20 cellular contexts compared by ENCODE assay signal in genomic region chr1:226668173-226668560, GRCh38.
DNase-seq lines count a peak whose midpoint lies in the region; TF ChIP-seq lines count a peak whose summit lies in the region.
"Had no signal": no experiment of that assay in that cellular context is flagged by ENCODE, and none has a peak within 500 bp of the region (broad histone marks: within the 10 kb centered on the region; RNA-seq: fewer than 3 reads in every experiment).

No MANE protein-coding gene starts in this region.

- H3K36me3 Mint-ChIP-seq in activated CD4-positive, alpha-beta memory T cell treated with anti-CD3 and anti-CD28 coated beads for 36 hours = peaks cover 13% of the 10 kb centered on the region
- peaks cover 35% of the 10 kb centered on the region for H3K36me3 Mint-ChIP-seq in activated CD4-positive, alpha-beta memory T cell treated with anti-CD3 and anti-CD28 coated beads, Interleukin-2, amount 10 ng/mL, durations not matched to agents 7 days and 5 days (ENCODE audit: low read depth)
- H3K36me3 Mint-ChIP-seq in brain = no peaks in the 10 kb centered on the region
- H3K36me3 Mint-ChIP-seq: mesothelial cell of epicardium had no signal

- TF ChIP-seq EP300 in stomach (IDR thresholded peaks at IDR 0.05) = no peak

- no peaks in the 10 kb centered on the region for H4K20me1 ChIP-seq in DOHH2 (ENCODE audit: control insufficient read depth, insufficient read depth, low read depth, low read length)

- peaks cover 90% of the 10 kb centered on the region for H3K4me1 Mint-ChIP-seq in activated CD4-positive, alpha-beta memory T cell treated with anti-CD3 and anti-CD28 coated beads for 36 hours (ENCODE audit: low read depth)
- H3K4me1 Mint-ChIP-seq in activated CD4-positive, alpha-beta memory T cell treated with anti-CD3 and anti-CD28 coated beads, Interleukin-2, amount 10 ng/mL, durations not matched to agents 7 days and 5 days = peaks cover 57% of the 10 kb centered on the region
- H3K4me1 Mint-ChIP-seq in brain = peaks cover 72% of the 10 kb centered on the region

- H3F3A ChIP-seq in DOHH2 (ENCODE audit: control insufficient read depth, insufficient read depth) = peaks cover 48% of the 10 kb centered on the region

- TF ChIP-seq POLR2A in stomach (IDR thresholded peaks at IDR 0.05) = no peak

- no peak for DNase-seq in activated CD4-positive, alpha-beta memory T cell treated with anti-CD3 and anti-CD28 coated beads for 36 hours
- no peak for DNase-seq in activated CD4-positive, alpha-beta memory T cell treated with anti-CD3 and anti-CD28 coated beads, Interleukin-2, amount 10 ng/mL, durations not matched to agents 7 days and 5 days
- no peak for DNase-seq in stimulated activated CD8-positive, alpha-beta memory T cell treated with anti-CD3 and anti-CD28 coated beads, Interleukin-4, amount 100 ng/mL, for 48 hours
- no peak for DNase-seq in stomach
- no peak for DNase-seq in effector memory CD4-positive, alpha-beta T cell
- DNase-seq: 8988T; activated CD8-positive, alpha-beta memory T cell treated with anti-CD3 and anti-CD28 coated beads, Interleukin-2, amount 10 ng/mL, durations not matched to agents 7 days and 5 days; activated effector memory CD4-positive, alpha-beta T cell treated with anti-CD3 and anti-CD28 coated beads, Interleukin-2, amount 50 U/mL, for 16 hours; Calu3; central memory CD4-positive, alpha-beta T cell; left lung; NCI-H187 treated with DMSO at 0.1 percent for 48 hours; NCI-H748 treated with DMSO at 0.1 percent for 48 hours; OCI-M1; SHP77; thyroid gland had no signal

- H3K9me3 ChIP-seq in DOHH2 (ENCODE audit: control insufficient read depth, insufficient read depth, low read length) (no peaks in the 10 kb centered on the region), stomach (no peaks in the 10 kb centered on the region)
- H3K9me3 ChIP-seq in effector memory CD4-positive, alpha-beta T cell (ENCODE audit: control insufficient read depth, low read length) = no peaks in the 10 kb centered on the region
- H3K9me3 ChIP-seq: left lung, thyroid gland had no signal

- H3K27ac ChIP-seq in DOHH2 (ENCODE audit: low read depth, low read length) (no peak overlapping the region), rectal smooth muscle tissue (ENCODE audit: low read depth, low read length) (peak overlapping the region; percentile 66), stomach (peak overlapping the region in 2 of 5 donors; percentile 39 to 46)
- no peak overlapping the region for H3K27ac ChIP-seq in effector memory CD4-positive, alpha-beta T cell (ENCODE audit: insufficient read depth, low read length, poor library complexity, severe bottlenecking)
- H3K27ac ChIP-seq: thyroid gland had no signal

- TF ChIP-seq CTCF in DOHH2 (IDR thresholded peaks at IDR 0.05; ENCODE audit: low read depth, low read length, poor library complexity, severe bottlenecking) (no peak), brain (conservative IDR thresholded peaks at IDR 0.05) (no peak), stomach (IDR thresholded peaks at IDR 0.05) (no peak)

- peaks cover 97% of the 10 kb centered on the region for H3K79me2 ChIP-seq in DOHH2 (ENCODE audit: control insufficient read depth, low read length)

- H3K9ac ChIP-seq in rectal smooth muscle tissue (ENCODE audit: low read length) = no peak overlapping the region

- POLR2A ChIA-PET in activated CD4-positive, alpha-beta memory T cell treated with anti-CD3 and anti-CD28 coated beads for 36 hours (lab: Charles Lee) = interaction anchor here (1.1 to 1.4 kb wide), 5 partner anchors 11 to 62 kb away, joined by 3 to 7 read pairs (median 3); no protein-coding TSS in a partner anchor
- POLR2A ChIA-PET in activated CD4-positive, alpha-beta memory T cell treated with anti-CD3 and anti-CD28 coated beads, Interleukin-2, amount 10 ng/mL, durations not matched to agents 7 days and 5 days (lab: Charles Lee) = interaction anchor here (0.7 to 1.1 kb wide), 4 partner anchors 14 to 56 kb away, joined by 3 to 4 read pairs (median 3); no protein-coding TSS in a partner anchor

- H3K27ac Mint-ChIP-seq in activated CD4-positive, alpha-beta memory T cell treated with anti-CD3 and anti-CD28 coated beads for 36 hours = peak overlapping the region; percentile 26
- no peak overlapping the region for H3K27ac Mint-ChIP-seq in activated CD4-positive, alpha-beta memory T cell treated with anti-CD3 and anti-CD28 coated beads, Interleukin-2, amount 10 ng/mL, durations not matched to agents 7 days and 5 days
- peak overlapping the region in 4 of 5 experiments; percentile 18 to 92 (median 25) for H3K27ac Mint-ChIP-seq in brain
- H3K27ac Mint-ChIP-seq: activated CD8-positive, alpha-beta memory T cell treated with anti-CD3 and anti-CD28 coated beads, Interleukin-2, amount 10 ng/mL, durations not matched to agents 7 days and 5 days; mesothelial cell of epicardium had no signal

- WGBS in stomach, 5 donors = 78 to 90% (median 87%) methylated on average over 5 of the region's 5 CpGs

- H3K4me3 Mint-ChIP-seq in activated CD4-positive, alpha-beta memory T cell treated with anti-CD3 and anti-CD28 coated beads for 36 hours = no peak overlapping the region
- no peak overlapping the region for H3K4me3 Mint-ChIP-seq in activated CD4-positive, alpha-beta memory T cell treated with anti-CD3 and anti-CD28 coated beads, Interleukin-2, amount 10 ng/mL, durations not matched to agents 7 days and 5 days
- peak overlapping the region in 1 of 5 experiments; percentile 35 for H3K4me3 Mint-ChIP-seq in brain
- H3K4me3 Mint-ChIP-seq: activated CD8-positive, alpha-beta memory T cell treated with anti-CD3 and anti-CD28 coated beads, Interleukin-2, amount 10 ng/mL, durations not matched to agents 7 days and 5 days; mesothelial cell of epicardium had no signal

- peaks cover 69% of the 10 kb centered on the region for H3K36me3 ChIP-seq in DOHH2 (ENCODE audit: control insufficient read depth, low read length)
- H3K36me3 ChIP-seq in rectal smooth muscle tissue (ENCODE audit: control insufficient read depth, insufficient read depth, low read length) = peaks cover 10% of the 10 kb centered on the region
- peaks cover 0 to 7% (median 0%) of the 10 kb centered on the region in 4 donors for H3K36me3 ChIP-seq in stomach
- H3K36me3 ChIP-seq in effector memory CD4-positive, alpha-beta T cell (ENCODE audit: control insufficient read depth, insufficient read depth, low read length) = peaks cover 18% of the 10 kb centered on the region
- H3K36me3 ChIP-seq: left lung, thyroid gland had no signal

- H3K27me3 Mint-ChIP-seq in activated CD4-positive, alpha-beta memory T cell treated with anti-CD3 and anti-CD28 coated beads for 36 hours = no peaks in the 10 kb centered on the region
- no peaks in the 10 kb centered on the region for H3K27me3 Mint-ChIP-seq in activated CD4-positive, alpha-beta memory T cell treated with anti-CD3 and anti-CD28 coated beads, Interleukin-2, amount 10 ng/mL, durations not matched to agents 7 days and 5 days
- H3K27me3 Mint-ChIP-seq in brain = peaks cover 6% of the 10 kb centered on the region
- H3K27me3 Mint-ChIP-seq: activated CD8-positive, alpha-beta memory T cell treated with anti-CD3 and anti-CD28 coated beads, Interleukin-2, amount 10 ng/mL, durations not matched to agents 7 days and 5 days had no signal

- CTCF ChIA-PET in activated CD4-positive, alpha-beta memory T cell treated with anti-CD3 and anti-CD28 coated beads for 36 hours (lab: Charles Lee) = interaction anchor here (0.8 to 1.4 kb wide), 5 partner anchors 20 to 260 kb away, joined by 3 to 5 read pairs (median 4); partner anchors contain the start of gene PARP1
- CTCF ChIA-PET in activated CD4-positive, alpha-beta memory T cell treated with anti-CD3 and anti-CD28 coated beads, Interleukin-2, amount 10 ng/mL, durations not matched to agents 7 days and 5 days (lab: Charles Lee) = interaction anchor here (1.1 to 1.2 kb wide), 3 partner anchors 8 to 33 kb away, joined by 3 to 5 read pairs (median 3); no protein-coding TSS in a partner anchor

- peak overlapping the region; percentile 77 for H3K4me2 ChIP-seq in DOHH2 (ENCODE audit: low read length)

- H3K9me2 ChIP-seq in DOHH2 (replicated peaks; ENCODE audit: control insufficient read depth, low read length) = no peaks in the 10 kb centered on the region

- H3K4me1 ChIP-seq in DOHH2 (ENCODE audit: control insufficient read depth, low read length) (peaks cover 100% of the 10 kb centered on the region), rectal smooth muscle tissue (ENCODE audit: control insufficient read depth, insufficient read depth, low read length) (peaks cover 55% of the 10 kb centered on the region), stomach (peaks cover 27 to 86% (median 35%) of the 10 kb centered on the region in 4 donors)
- peaks cover 61% of the 10 kb centered on the region for H3K4me1 ChIP-seq in effector memory CD4-positive, alpha-beta T cell (ENCODE audit: control insufficient read depth, insufficient read depth, low read length, poor library complexity, severe bottlenecking)

- intact Hi-C loops in activated CD4-positive, alpha-beta memory T cell treated with anti-CD3 and anti-CD28 coated beads for 36 hours (cut with micrococcal nuclease) = no loop called here
- intact Hi-C loops in stomach (cut with DNase I; ENCODE audit: low total_unique reads) = no loop called here

- H3K4me3 ChIP-seq in DOHH2 (ENCODE audit: low read length) = peak overlapping the region; percentile 64
- no peak overlapping the region for H3K4me3 ChIP-seq in rectal smooth muscle tissue (ENCODE audit: low read length)
- no peak overlapping the region for H3K4me3 ChIP-seq in stomach
- H3K4me3 ChIP-seq in effector memory CD4-positive, alpha-beta T cell (ENCODE audit: insufficient read depth, low read depth, low read length, poor library complexity, severe bottlenecking) = no peak overlapping the region
- H3K4me3 ChIP-seq: left lung, thyroid gland had no signal

- H3K9me3 Mint-ChIP-seq in activated CD4-positive, alpha-beta memory T cell treated with anti-CD3 and anti-CD28 coated beads for 36 hours = no peaks in the 10 kb centered on the region
- no peaks in the 10 kb centered on the region for H3K9me3 Mint-ChIP-seq in activated CD4-positive, alpha-beta memory T cell treated with anti-CD3 and anti-CD28 coated beads, Interleukin-2, amount 10 ng/mL, durations not matched to agents 7 days and 5 days
- H3K9me3 Mint-ChIP-seq in brain = peaks cover 0 to 2% (median 0%) of the 10 kb centered on the region in 5 experiments
- H3K9me3 Mint-ChIP-seq: mesothelial cell of epicardium had no signal

- H3K27me3 ChIP-seq in DOHH2 (ENCODE audit: control insufficient read depth, low read length) (no peaks in the 10 kb centered on the region), rectal smooth muscle tissue (ENCODE audit: control insufficient read depth, insufficient read depth, low read length) (no peaks in the 10 kb centered on the region), stomach (no peaks in the 10 kb centered on the region)
- H3K27me3 ChIP-seq in effector memory CD4-positive, alpha-beta T cell (replicated peaks; ENCODE audit: control insufficient read depth, insufficient read depth, low read length, poor library complexity, severe bottlenecking) = no peaks in the 10 kb centered on the region
- H3K27me3 ChIP-seq: left lung, thyroid gland had no signal
